ENCODE assay signal across 18 cellular contexts in the genomic region with DNA sequence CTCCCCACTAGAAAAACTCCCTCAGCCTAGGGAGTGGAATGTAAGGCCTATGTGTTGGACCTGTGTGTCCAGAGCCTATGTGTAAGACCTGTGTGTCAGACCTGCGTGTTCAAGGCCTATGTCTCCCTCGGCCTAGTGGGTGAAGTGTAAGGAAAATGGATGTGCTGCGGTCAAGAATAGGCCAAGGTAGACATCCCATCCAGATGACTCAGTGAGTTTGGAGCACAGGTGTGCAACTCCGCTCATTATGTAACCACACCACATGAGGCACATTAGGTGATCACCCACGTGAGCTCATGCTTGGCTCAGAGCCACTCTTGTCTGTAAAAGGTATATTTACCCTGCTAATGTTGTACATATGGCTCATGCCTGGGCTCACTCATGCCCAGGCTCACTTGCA.
"Had no signal": no experiment of that assay in that cellular context is flagged by ENCODE, and none has a peak within 500 bp of the region (broad histone marks: within the 10 kb centered on the region; RNA-seq: fewer than 3 reads in every experiment).

No MANE protein-coding gene starts in this region.

- H3K27me3 Mint-ChIP-seq: progenitor cell of endocrine pancreas had no signal

- H3K4me3 Mint-ChIP-seq: natural killer cell, neural progenitor cell had no signal

- H3K27ac ChIP-seq: coronary artery, esophagus squamous epithelium, neural progenitor cell, ovary had no signal

- H3K9me3 ChIP-seq: esophagus squamous epithelium, ovary had no signal

- H3K9ac ChIP-seq: neural progenitor cell had no signal

- FAIRE-seq: small intestine had no signal

- H3K4me3 ChIP-seq: coronary artery, esophagus squamous epithelium, lung, neural progenitor cell, ovary had no signal

- DNase-seq: effector CD8-positive, alpha-beta T cell; esophagus squamous epithelium; foreskin fibroblast; left colon; left ventricle myocardium superior; mesendoderm; natural killer cell; nucleus accumbens; ovary; right cardiac atrium; small intestine; stimulated activated CD4-positive, alpha-beta T cell treated with anti-CD3 and anti-CD28 coated beads, Interleukin-12 subunit alpha, Interleukin-12 subunit beta, amount 100 ng/mL, for 4 hours; stimulated activated naive CD4-positive, alpha-beta T cell treated with Interleukin-2 at 50 U/mL for 16 hours; trophoblast cell had no signal

- H3K36me3 Mint-ChIP-seq: natural killer cell, neural progenitor cell had no signal

- ATAC-seq: left colon, left ventricle myocardium superior, natural killer cell, right cardiac atrium had no signal

- H3K27me3 ChIP-seq: esophagus squamous epithelium, neural progenitor cell, ovary had no signal

- H3K27ac Mint-ChIP-seq: natural killer cell, neural progenitor cell, progenitor cell of endocrine pancreas had no signal

- H2AFZ ChIP-seq: neural progenitor cell had no signal

- H3K4me2 ChIP-seq: neural progenitor cell had no signal

- H3K36me3 ChIP-seq: esophagus squamous epithelium, neural progenitor cell, ovary had no signal

- H3K4me1 Mint-ChIP-seq: natural killer cell had no signal
